8 cellular contexts compared by ENCODE assay signal in genomic region chr10:30413996-30414576, GRCh38. TPM values are rescaled to one million over a fixed set of nuclear protein-coding genes. Genes with fewer than 3 reads are reported as not detected.
DNase-seq lines count a peak whose midpoint lies in the region; ATAC-seq and TF ChIP-seq lines count a peak whose summit lies in the region.

No MANE protein-coding gene starts in this region.

- no peak overlapping the region for H3K9ac ChIP-seq in endodermal cell (ENCODE audit: extremely low read depth, low read length, poor library complexity, severe bottlenecking)

- peak; percentile 88 for TF ChIP-seq CTCF in HFFc6 (IDR thresholded peaks at IDR 0.05)
- TF ChIP-seq CTCF in Panc1 (IDR thresholded peaks at IDR 0.05): peak; percentile 74
- TF ChIP-seq CTCF in endodermal cell (conservative IDR thresholded peaks at IDR 0.05): peak; percentile 80

- DNase-seq in NCI-H2227 (lab: John Stamatoyannopoulos, UW; ENCODE audit: unreplicated experiment): peak; percentile 63
- no peak for DNase-seq in NCI-H2227 treated with DMSO at 0.1 percent for 48 hours (lab: John Stamatoyannopoulos, UW)
- DNase-seq in HFFc6: peak; percentile 71
- no peak for DNase-seq in Panc1 (ENCODE audit: low read depth, low spot score)
- DNase-seq in endodermal cell: no peak
- peak; percentile 61 for DNase-seq in mucosa of gallbladder (ENCODE audit: low spot score)
- DNase-seq in T1000 (lab: John Stamatoyannopoulos, UW): no peak

- H3K4me3 Mint-ChIP-seq in HFFc6 (no peak overlapping the region), endodermal cell (no peak overlapping the region)

- intact Hi-C loops in Panc1 (cut with micrococcal nuclease; ENCODE audit: unreplicated experiment): no loop called here

- H3K4me3 ChIP-seq in Panc1 (ENCODE audit: low read depth in 2 of 2, low read length in 2 of 2) (no peak overlapping the region), endodermal cell (ENCODE audit: low read length) (no peak overlapping the region)

- H3K4me1 Mint-ChIP-seq in HFFc6 (ENCODE audit: low read depth) (peaks cover 5% of the 10 kb centered on the region; the same call in 1 of the 2 replicates), endodermal cell (peaks cover 7% of the 10 kb centered on the region)

- ATAC-seq in Panc1 (peak; percentile 78), GM18867 (IDR thresholded peaks at IDR 0.05; ENCODE audit: unreplicated experiment) (no peak)

- in situ Hi-C loops in Panc1 (cut with HindIII; ENCODE audit: low pct_unique_long_range_greater_than_20kb, low sequenced_read_pairs): no loop called here

- H3K27me3 Mint-ChIP-seq in HFFc6 (ENCODE audit: insufficient read depth) (peaks cover 9% of the 10 kb centered on the region), endodermal cell (ENCODE audit: insufficient read depth) (no peaks in the 10 kb centered on the region)

- CTCF ChIA-PET in Panc1 (lab: Charles Lee): interaction anchor here (0.6 to 0.9 kb wide), 5 partner anchors 23 to 1944 kb away, joined by 3 to 12 read pairs (median 9); no protein-coding TSS in a partner anchor

- H3K9me3 Mint-ChIP-seq in HFFc6 (no peaks in the 10 kb centered on the region), endodermal cell (no peaks in the 10 kb centered on the region)

- BruUV-seq in Panc1 (replicated peaks; lab: Mats Ljungman, UMichigan): no TSS peak

- 33 to 50% methylated on average over 1 to 3 of the region's 3 CpGs for WGBS in endodermal cell (ENCODE audit: insufficient coverage in 1 of 2, insufficient read length in 1 of 2), 2 experiments

- H3K36me3 Mint-ChIP-seq in HFFc6 (ENCODE audit: low read depth) (no peaks in the 10 kb centered on the region), endodermal cell (ENCODE audit: low read depth) (no peaks in the 10 kb centered on the region)

- no peak overlapping the region for H3K27ac ChIP-seq in Panc1 (ENCODE audit: low read length)
- H3K27ac ChIP-seq in endodermal cell (ENCODE audit: low read depth, low read length): no peak overlapping the region

- no peak overlapping the region for H3K27ac Mint-ChIP-seq in HFFc6
- no peak overlapping the region for H3K27ac Mint-ChIP-seq in endodermal cell

- no peaks in the 10 kb centered on the region for H3K4me1 ChIP-seq in Panc1 (ENCODE audit: control insufficient read depth, insufficient read depth, low read length)
- no peaks in the 10 kb centered on the region for H3K4me1 ChIP-seq in endodermal cell (ENCODE audit: control insufficient read depth, insufficient read depth, low read length)

- H3K27me3 ChIP-seq in Panc1 (ENCODE audit: control insufficient read depth, insufficient read depth, low read length) (no peaks in the 10 kb centered on the region), endodermal cell (ENCODE audit: control insufficient read depth, insufficient read depth, low read length, poor library complexity, severe bottlenecking) (no peaks in the 10 kb centered on the region)

- H3K36me3 ChIP-seq in Panc1 (ENCODE audit: control insufficient read depth, insufficient read depth, low read length) (no peaks in the 10 kb centered on the region), endodermal cell (ENCODE audit: control insufficient read depth, insufficient read depth, low read length) (no peaks in the 10 kb centered on the region)

- POLR2A ChIA-PET in Panc1 (lab: Charles Lee): no interaction called here

- H3K9me3 ChIP-seq in Panc1 (ENCODE audit: control insufficient read depth, insufficient read depth, low read depth, low read length) (no peaks in the 10 kb centered on the region), endodermal cell (ENCODE audit: control insufficient read depth, low read length) (no peaks in the 10 kb centered on the region)

RNA-seq across cellular contexts. Expression of gene MAP3K8, which starts 19.9 kb away (rescaled TPM):
- total RNA-seq in HFFc6 (2021; fragmentation: NEBNext Ultra II Directional; extraction: Animal tissue kit (Norgen Biotek cat#: 25700)): 1 to 10 TPM; 1.3 to 4.2 (median 1.8) TPM
- total RNA-seq in Panc1 (2021; ENCODE audit: unreplicated experiment) (4.8 TPM), endodermal cell (10 to 100 TPM; 10.2 to 11.7 TPM), mucosa of gallbladder (17.5 TPM)
- 1.3 TPM for polyA plus RNA-seq in Panc1 (2012; ENCODE audit: insufficient read length)
- 9.2 TPM for polyA plus RNA-seq in endodermal cell (2013, experiment 1 of 2)
- polyA plus RNA-seq in endodermal cell (2013, experiment 2 of 2): 10.8 TPM

Comparison
In these comparisons a context has a peak if more than half of its experiments do, and no peak if none do; other contexts are left out.
1. DNase-seq: peak in NCI-H2227 (single experiment), HFFc6 (single experiment) and mucosa of gallbladder (single experiment); none in NCI-H2227 treated with DMSO at 0.1 percent for 48 hours (single experiment), Panc1 (single experiment), endodermal cell (single experiment) and T1000 (single experiment).
2. Peak in every context shown above with its lines, with median percentiles within 50 percentile points of each other: CTCF ChIP-seq.